13 cellular contexts compared by ENCODE assay signal in the genomic region with DNA sequence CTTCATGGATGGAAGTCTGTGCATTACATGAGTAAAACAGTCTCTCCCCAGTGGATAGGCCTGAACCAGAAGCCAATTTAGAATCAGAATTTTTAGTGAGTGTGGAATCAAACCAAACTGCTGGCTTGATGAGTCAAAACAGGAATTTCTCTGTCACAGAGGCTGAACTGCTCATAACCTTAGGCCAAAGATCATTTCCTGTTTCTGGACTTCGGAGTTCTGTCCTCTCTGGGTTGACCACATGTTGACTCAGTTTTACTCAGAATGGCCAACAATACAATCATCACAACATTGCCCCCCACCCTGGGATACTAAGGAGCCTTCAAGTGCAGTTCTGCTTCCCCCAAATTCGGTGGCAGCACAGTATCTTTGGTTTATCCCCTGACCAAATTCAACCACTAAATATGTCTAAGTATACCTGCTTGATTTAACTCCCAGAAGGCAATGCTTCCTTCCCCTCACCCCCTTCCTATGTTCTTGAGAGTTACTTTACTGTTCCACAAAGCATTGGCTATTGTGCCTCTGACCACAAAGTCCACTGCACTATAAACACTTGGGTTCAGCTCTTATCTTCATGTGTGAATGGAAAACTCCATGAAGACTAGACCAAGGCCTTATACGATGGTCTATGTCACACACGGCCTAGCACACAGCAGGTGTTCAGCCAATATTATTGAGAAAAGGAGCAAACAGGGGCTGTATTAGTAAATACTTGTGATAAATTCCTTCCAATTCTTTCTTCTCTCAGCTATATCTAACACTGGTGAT.
DNase-seq lines count a peak whose midpoint lies in the region; ATAC-seq and TF ChIP-seq lines count a peak whose summit lies in the region.
"Had no signal": no experiment of that assay in that cellular context is flagged by ENCODE, and none has a peak within 500 bp of the region (broad histone marks: within the 10 kb centered on the region; RNA-seq: fewer than 3 reads in every experiment).

No MANE protein-coding gene starts in this region.

- H3K4me3 ChIP-seq in GM23338: no peak overlapping the region

- H3F3A ChIP-seq in GM23338 (replicated peaks; ENCODE audit: low read depth): no peaks in the 10 kb centered on the region

- H3K4me1 Mint-ChIP-seq in Calu3 (ENCODE audit: low read depth, unreplicated experiment): peaks cover 51% of the 10 kb centered on the region
- peaks cover under 1% of the 10 kb centered on the region; the same call in 2 of the 3 replicates for H3K4me1 Mint-ChIP-seq in GM23338
- H3K4me1 Mint-ChIP-seq: activated B cell treated with CpG ODN at 0.5 μM for 24 hours; central memory CD8-positive, alpha-beta T cell had no signal

- H3K4me1 ChIP-seq in GM23338 (ENCODE audit: insufficient read depth): peaks cover 2% of the 10 kb centered on the region

- H3K79me2 ChIP-seq in GM23338 (replicated peaks; ENCODE audit: insufficient read depth): no peaks in the 10 kb centered on the region

- H3K27ac ChIP-seq in GM23338 (ENCODE audit: low read depth): no peak overlapping the region

- H3K9me3 Mint-ChIP-seq in Calu3 (ENCODE audit: low read depth, unreplicated experiment) (no peaks in the 10 kb centered on the region), GM23338 (no peaks in the 10 kb centered on the region)
- H3K9me3 Mint-ChIP-seq: activated B cell treated with CpG ODN at 0.5 μM for 24 hours had no signal

- H3K27me3 ChIP-seq in GM23338 (ENCODE audit: insufficient read depth): no peaks in the 10 kb centered on the region

- CTCF ChIA-PET in Calu3 (lab: Charles Lee): interaction anchor here (0.7 kb wide), 1 partner anchor 117 kb away, joined by 3 read pairs; no protein-coding TSS in a partner anchor

- H3K9me2 ChIP-seq in GM23338 (ENCODE audit: insufficient read depth): no peaks in the 10 kb centered on the region

- BruUV-seq in Calu3 (replicated peaks; lab: Mats Ljungman, UMichigan): no TSS peak

- no peak overlapping the region for H3K4me2 ChIP-seq in GM23338

- TF ChIP-seq CTCF in Calu3 (IDR thresholded peaks at IDR 0.05; ENCODE audit: unreplicated experiment) (no peak), GM23338 (conservative IDR thresholded peaks at IDR 0.05; ENCODE audit: low read depth in 2 of 2) (no peak)

- H3K36me3 Mint-ChIP-seq in Calu3 (ENCODE audit: insufficient read depth, unreplicated experiment): no peaks in the 10 kb centered on the region
- no peaks in the 10 kb centered on the region for H3K36me3 Mint-ChIP-seq in GM23338 (ENCODE audit: low read depth)

- H3K36me3 ChIP-seq in GM23338 (ENCODE audit: insufficient read depth): no peaks in the 10 kb centered on the region

- H3K27ac Mint-ChIP-seq in Calu3 (ENCODE audit: unreplicated experiment) (no peak overlapping the region), GM23338 (no peak overlapping the region)
- H3K27ac Mint-ChIP-seq: activated B cell treated with CpG ODN at 0.5 μM for 24 hours had no signal

- H2AFZ ChIP-seq in GM23338: no peak overlapping the region

- DNase-seq in iris pigment epithelial cell (ENCODE audit: low read depth) (peak; percentile 19), COR-L47 (lab: John Stamatoyannopoulos, UW) (no peak), Calu3 (no peak), GM23338 (ENCODE audit: low spot score) (no peak)
- DNase-seq in activated CD4-positive, alpha-beta T cell treated with anti-CD3 and anti-CD28 coated beads, Interleukin-2, amount 50 U/mL, for 1 hour: no peak
- DNase-seq: activated B cell treated with CpG ODN at 0.5 μM for 24 hours; GF-D8; NCI-H1694; stimulated activated CD4-positive, alpha-beta T cell treated with anti-CD3 and anti-CD28 coated beads, Interleukin-4, amount 100 ng/mL, for 4 hours had no signal

- H4K20me1 ChIP-seq in GM23338 (replicated peaks; ENCODE audit: insufficient read depth): no peaks in the 10 kb centered on the region

- ATAC-seq in GM18520 (IDR thresholded peaks at IDR 0.05; ENCODE audit: unreplicated experiment): peak; percentile 96
- peak; percentile 92 for ATAC-seq in GM21825 (IDR thresholded peaks at IDR 0.05; ENCODE audit: unreplicated experiment)
- peak; percentile 94 for ATAC-seq in HG03520 (IDR thresholded peaks at IDR 0.05; ENCODE audit: unreplicated experiment)
- ATAC-seq in GM23338: no peak

- no peak overlapping the region for H3K4me3 Mint-ChIP-seq in Calu3 (ENCODE audit: low read depth, unreplicated experiment)
- no peak overlapping the region for H3K4me3 Mint-ChIP-seq in GM23338
- H3K4me3 Mint-ChIP-seq: activated B cell treated with CpG ODN at 0.5 μM for 24 hours; central memory CD8-positive, alpha-beta T cell had no signal

- intact Hi-C loops in Calu3 (cut with micrococcal nuclease; ENCODE audit: unreplicated experiment): loop anchor here (10.0 kb wide), 1 partner anchor 208 kb away; the partner anchor contains the start of gene SPOPL

- H3K27me3 Mint-ChIP-seq in Calu3 (ENCODE audit: unreplicated experiment) (no peaks in the 10 kb centered on the region), GM23338 (ENCODE audit: insufficient read depth, low read depth, poor library complexity) (peaks cover 3% of the 10 kb centered on the region)

TF ChIP-seq in GM23338, 12 proteins besides CTCF, POLR2A, EP300 and RAD21:
- TF ChIP-seq EZH2phosphoT487 (IDR thresholded peaks at IDR 0.05; ENCODE audit: unreplicated experiment) (no peak), ZNF114 (CRISPR knock-in tag; IDR thresholded peaks at IDR 0.05) (no peak), NANOG (IDR thresholded peaks at IDR 0.05; ENCODE audit: borderline replicate concordance) (no peak), ZNF462 (CRISPR knock-in tag; IDR thresholded peaks at IDR 0.05) (no peak), STAT1 (IDR thresholded peaks at IDR 0.05; ENCODE audit: unreplicated experiment) (no peak)
